In the genomic region with DNA sequence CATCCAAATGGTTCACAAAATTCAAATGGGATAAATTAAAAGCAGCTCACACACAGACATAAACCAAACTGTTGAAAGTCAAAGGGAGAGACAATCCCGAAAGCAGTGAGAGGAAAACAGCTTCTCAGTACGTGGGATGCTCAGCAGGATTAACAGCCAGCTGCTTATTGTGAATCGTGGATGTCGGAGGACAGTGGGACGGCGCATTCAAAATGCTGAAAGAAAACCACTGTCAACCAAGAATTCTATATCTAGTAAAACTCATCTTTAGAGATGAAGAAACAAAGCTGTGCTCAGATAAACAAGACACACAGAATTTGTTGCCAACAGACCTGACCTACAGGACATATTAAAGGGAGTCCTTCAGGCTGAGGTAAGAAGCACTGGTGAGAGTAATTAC, we compare ENCODE assay signal across 22 cellular contexts.
"Had no signal": no experiment of that assay in that cellular context is flagged by ENCODE, and none has a peak within 500 bp of the region (broad histone marks: within the 10 kb centered on the region; RNA-seq: fewer than 3 reads in every experiment).

No MANE protein-coding gene starts in this region.

- H3K36me3 ChIP-seq: cardiac muscle cell, neutrophil, pancreas had no signal

- H3K4me1 ChIP-seq: body of pancreas, pancreas, tibial artery had no signal

- DNase-seq: activated B cell treated with CpG ODN at 0.5 μM for 24 hours; activated CD4-positive, alpha-beta memory T cell treated with anti-CD3 and anti-CD28 coated beads for 36 hours; activated CD4-positive, alpha-beta T cell treated with anti-CD3 and anti-CD28 coated beads for 48 hours; activated CD8-positive, alpha-beta memory T cell treated with anti-CD3 and anti-CD28 coated beads, Interleukin-2, amount 10 ng/mL, durations not matched to agents 7 days and 5 days; activated naive CD8-positive, alpha-beta T cell treated with anti-CD3 and anti-CD28 coated beads, Interleukin-2, amount 10 ng/mL, durations not matched to agents 7 days and 5 days; body of pancreas; effector CD4-positive, alpha-beta T cell; foreskin melanocyte; glutamatergic neuron; right cardiac atrium; stimulated activated CD4-positive, alpha-beta T cell treated with anti-CD3 and anti-CD28 coated beads, Interleukin-1b, Interleukin-23, amount 100 ng/mL, for 48 hours; stimulated activated naive CD8-positive, alpha-beta T cell treated with anti-CD3 and anti-CD28 coated beads, Interleukin-15, amount 100 ng/mL, for 72 hours; T1000 had no signal

- H3K4me2 ChIP-seq: hepatocyte had no signal

- H3K4me3 ChIP-seq: body of pancreas, cardiac muscle cell, hepatocyte, pancreas, tibial artery had no signal

- H2AFZ ChIP-seq: hepatocyte had no signal

- H3K4me1 Mint-ChIP-seq: activated CD8-positive, alpha-beta memory T cell treated with anti-CD3 and anti-CD28 coated beads, Interleukin-2, amount 10 ng/mL, durations not matched to agents 7 days and 5 days had no signal

- H3K27ac Mint-ChIP-seq: activated B cell treated with CpG ODN at 0.5 μM for 24 hours; activated CD4-positive, alpha-beta memory T cell treated with anti-CD3 and anti-CD28 coated beads for 36 hours; activated CD8-positive, alpha-beta memory T cell treated with anti-CD3 and anti-CD28 coated beads, Interleukin-2, amount 10 ng/mL, durations not matched to agents 7 days and 5 days; activated naive CD8-positive, alpha-beta T cell treated with anti-CD3 and anti-CD28 coated beads, Interleukin-2, amount 10 ng/mL, durations not matched to agents 7 days and 5 days; activated T-helper 17 cell treated with anti-CD3 and anti-CD28 coated beads, Interleukin-2, amount 50 U/mL, for 72 hours; stimulated activated naive CD8-positive, alpha-beta T cell treated with anti-CD3 and anti-CD28 coated beads, Interleukin-15, amount 100 ng/mL, for 72 hours had no signal

- H3K9me3 ChIP-seq: pancreas had no signal

- H3K4me3 Mint-ChIP-seq: activated B cell treated with CpG ODN at 0.5 μM for 24 hours; activated CD4-positive, alpha-beta memory T cell treated with anti-CD3 and anti-CD28 coated beads for 36 hours; activated CD8-positive, alpha-beta memory T cell treated with anti-CD3 and anti-CD28 coated beads, Interleukin-2, amount 10 ng/mL, durations not matched to agents 7 days and 5 days; activated naive CD8-positive, alpha-beta T cell treated with anti-CD3 and anti-CD28 coated beads, Interleukin-2, amount 10 ng/mL, durations not matched to agents 7 days and 5 days; activated T-helper 17 cell treated with anti-CD3 and anti-CD28 coated beads, Interleukin-2, amount 50 U/mL, for 72 hours; dendritic cell treated with granulocyte-macrophage colony-stimulating factor and Interleukin-4, amounts not matched to agents 40 ng/mL and 50 ng/mL, for 4 days; nephron; stimulated activated naive CD8-positive, alpha-beta T cell treated with anti-CD3 and anti-CD28 coated beads, Interleukin-15, amount 100 ng/mL, for 72 hours had no signal

- ATAC-seq: activated CD8-positive, alpha-beta memory T cell treated with anti-CD3 and anti-CD28 coated beads, Interleukin-2, amount 10 ng/mL, durations not matched to agents 7 days and 5 days; activated T-helper 17 cell treated with anti-CD3 and anti-CD28 coated beads, Interleukin-2, amount 50 U/mL, for 72 hours; body of pancreas; esophagus mucosa; pancreas; right cardiac atrium; stimulated activated naive CD8-positive, alpha-beta T cell treated with anti-CD3 and anti-CD28 coated beads, Interleukin-15, amount 100 ng/mL, for 72 hours had no signal

- H3K27ac ChIP-seq: body of pancreas, cardiac muscle cell, neutrophil, pancreas, tibial artery had no signal

- H3K79me2 ChIP-seq: hepatocyte had no signal

- H3K27me3 ChIP-seq: body of pancreas, cardiac muscle cell, hepatocyte, neutrophil, pancreas, tibial artery had no signal

- H3K27me3 Mint-ChIP-seq: activated B cell treated with CpG ODN at 0.5 μM for 24 hours; activated CD4-positive, alpha-beta memory T cell treated with anti-CD3 and anti-CD28 coated beads for 36 hours; activated CD8-positive, alpha-beta memory T cell treated with anti-CD3 and anti-CD28 coated beads, Interleukin-2, amount 10 ng/mL, durations not matched to agents 7 days and 5 days; activated naive CD8-positive, alpha-beta T cell treated with anti-CD3 and anti-CD28 coated beads, Interleukin-2, amount 10 ng/mL, durations not matched to agents 7 days and 5 days; activated T-helper 17 cell treated with anti-CD3 and anti-CD28 coated beads, Interleukin-2, amount 50 U/mL, for 72 hours; stimulated activated naive CD8-positive, alpha-beta T cell treated with anti-CD3 and anti-CD28 coated beads, Interleukin-15, amount 100 ng/mL, for 72 hours had no signal
